8 cellular contexts compared by ENCODE assay signal in genomic region chr1:16727190-16728111, GRCh38. TPM values are rescaled to one million over a fixed set of nuclear protein-coding genes. Genes with fewer than 3 reads are reported as not detected.
A peak's percentile ranks its signal among the peaks of the same experiment; 100 is the strongest.
DNase-seq lines count a peak whose midpoint lies in the region; ATAC-seq and TF ChIP-seq lines count a peak whose summit lies in the region.

No MANE protein-coding gene starts in this region.

- no peak for TF ChIP-seq CTCF in HL-60 (IDR thresholded peaks at IDR 0.05; ENCODE audit: insufficient read depth, low read length)
- no peak for TF ChIP-seq CTCF in cardiac fibroblast (IDR thresholded peaks at IDR 0.05; ENCODE audit: low read depth, low read length)

- no peak overlapping the region for H3K4me3 ChIP-seq in HL-60 (replicated peaks; ENCODE audit: insufficient read depth, low read length)
- H3K4me3 ChIP-seq in cardiac fibroblast (replicated peaks in 1 of 2; ENCODE audit: low read depth in 2 of 2, low read length in 2 of 2): no peak overlapping the region

- no peak overlapping the region for H3K27ac Mint-ChIP-seq in natural killer cell treated with Interleukin-12 subunit alpha and Interleukin-12 subunit beta and Interleukin-15 and Interleukin-18, amount 100 ng/mL, for 72 hours

- H3K27me3 ChIP-seq in HL-60 (ENCODE audit: insufficient read depth, poor library complexity, severe bottlenecking): peaks cover 16% of the 10 kb centered on the region

- TF ChIP-seq POLR2A in GM18505 (IDR thresholded peaks at IDR 0.05; ENCODE audit: borderline replicate concordance, extremely low read depth, insufficient read depth, insufficient read length): no peak

- ATAC-seq in natural killer cell treated with Interleukin-12 subunit alpha and Interleukin-12 subunit beta and Interleukin-15 and Interleukin-18, amount 100 ng/mL, for 72 hours: peak; percentile 74 to 90
- ATAC-seq in HG02588 (IDR thresholded peaks at IDR 0.05; ENCODE audit: unreplicated experiment) (no peak), HG03159 (IDR thresholded peaks at IDR 0.05; ENCODE audit: unreplicated experiment) (no peak), GM18505 (IDR thresholded peaks at IDR 0.05; ENCODE audit: unreplicated experiment) (no peak)

- no peaks in the 10 kb centered on the region for H3K9me3 Mint-ChIP-seq in natural killer cell treated with Interleukin-12 subunit alpha and Interleukin-12 subunit beta and Interleukin-15 and Interleukin-18, amount 100 ng/mL, for 72 hours

- no peak overlapping the region for H3K4me3 Mint-ChIP-seq in natural killer cell treated with Interleukin-12 subunit alpha and Interleukin-12 subunit beta and Interleukin-15 and Interleukin-18, amount 100 ng/mL, for 72 hours

- H3K27ac ChIP-seq in HL-60 (replicated peaks): no peak overlapping the region

- H3K36me3 Mint-ChIP-seq in natural killer cell treated with Interleukin-12 subunit alpha and Interleukin-12 subunit beta and Interleukin-15 and Interleukin-18, amount 100 ng/mL, for 72 hours: no peaks in the 10 kb centered on the region

- no peaks in the 10 kb centered on the region for H3K4me1 Mint-ChIP-seq in natural killer cell treated with Interleukin-12 subunit alpha and Interleukin-12 subunit beta and Interleukin-15 and Interleukin-18, amount 100 ng/mL, for 72 hours (ENCODE audit: low read depth in 2 of 2)

- peaks cover 0 to 8% of the 10 kb centered on the region in 2 donors for H3K27me3 Mint-ChIP-seq in natural killer cell treated with Interleukin-12 subunit alpha and Interleukin-12 subunit beta and Interleukin-15 and Interleukin-18, amount 100 ng/mL, for 72 hours

- DNase-seq in D341Med (ENCODE audit: low spot score) (peak; percentile 43), HL-60 (ENCODE audit: low read depth in 1 of 2, low spot score in 1 of 2) (peak; percentile 38 to 49), SW480 (ENCODE audit: low spot score) (peak; percentile 81), cardiac fibroblast (ENCODE audit: low read depth in 2 of 2) (peak; percentile 19 to 82)
- peak; percentile 61 for DNase-seq in natural killer cell treated with Interleukin-12 subunit alpha and Interleukin-12 subunit beta and Interleukin-15 and Interleukin-18, amount 100 ng/mL, for 72 hours (ENCODE audit: low spot score)

RNA-seq across cellular contexts. Expression of gene RNU1-4, which starts 12.9 kb away (rescaled TPM):
- total RNA-seq in natural killer cell treated with Interleukin-12 subunit alpha and Interleukin-12 subunit beta and Interleukin-15 and Interleukin-18, amount 100 ng/mL, for 72 hours: 1,000 to 10,000 TPM; 1,591 to 3,879 TPM

Comparison
In these comparisons a context has a peak if more than half of its experiments do, and no peak if none do; other contexts are left out.
1. ATAC-seq: peak in natural killer cell treated with Interleukin-12 subunit alpha and Interleukin-12 subunit beta and Interleukin-15 and Interleukin-18, amount 100 ng/mL, for 72 hours (2 of 2); none in HG02588 (single experiment), HG03159 (single experiment) and GM18505 (single experiment).
2. Peak in every context shown above with its lines, with median percentiles within 50 percentile points of each other: DNase-seq.